Comparison of ENCODE assay signal across 19 cellular contexts in genomic region chr15:29773816-29774215, GRCh38. TPM values are rescaled to one million over a fixed set of nuclear protein-coding genes. Genes with fewer than 3 reads are reported as not detected.
DNase-seq lines count a peak whose midpoint lies in the region; ATAC-seq, FAIRE-seq and TF ChIP-seq lines count a peak whose summit lies in the region.
"Had no signal": no experiment of that assay in that cellular context is flagged by ENCODE, and none has a peak within 500 bp of the region (broad histone marks: within the 10 kb centered on the region; RNA-seq: fewer than 3 reads in every experiment).

No MANE protein-coding gene starts in this region.

- peak overlapping the region; percentile 71 to 82 for H3K27ac ChIP-seq in A549
- peak overlapping the region; percentile 66 for H3K27ac ChIP-seq in keratinocyte (ENCODE audit: control insufficient read depth, insufficient read depth, low read length)
- H3K27ac ChIP-seq in suprapubic skin = no peak overlapping the region

- peak; percentile 7 for FAIRE-seq in A549 (lab: Jason Lieb, UNC)
- FAIRE-seq in keratinocyte (lab: Jason Lieb, UNC) = no peak
- FAIRE-seq: A204.1, K562 had no signal

- H3K4me1 ChIP-seq in A549 = peaks cover 67% of the 10 kb centered on the region
- H3K4me1 ChIP-seq in keratinocyte (ENCODE audit: control insufficient read depth, extremely low read depth, insufficient read depth, low read length) = peaks cover 20% of the 10 kb centered on the region
- no peaks in the 10 kb centered on the region for H3K4me1 ChIP-seq in suprapubic skin

- no peak for DNase-seq in A549 (ENCODE audit: low read depth in 1 of 2, low spot score in 1 of 2)
- DNase-seq in HT1080 (ENCODE audit: low read depth) = peak; percentile 16
- DNase-seq in astrocyte of the hippocampus (ENCODE audit: low read depth, low spot score) = peak; percentile 34
- no peak for DNase-seq in keratinocyte (ENCODE audit: low read depth, low spot score)
- DNase-seq in suprapubic skin (ENCODE audit: low spot score in 2 of 2) = no peak
- DNase-seq in retina = no peak
- no peak for DNase-seq in NCI-H2107 treated with DMSO at 0.1 percent for 48 hours (lab: John Stamatoyannopoulos, UW; ENCODE audit: unreplicated experiment)
- DNase-seq: AML-193; CD4-positive, CD25-positive, alpha-beta regulatory T cell; GDM1; NCI-H1048; NCI-H146; NCI-H345; NCI-H526 treated with DMSO at 0.1 percent for 48 hours; SK-N-SH had no signal

- WGBS in A549 (ENCODE audit: missing lambda C conversion rate) = 31% methylated on average over 1 of the region's 1 CpG
- WGBS in suprapubic skin = 78% methylated on average over 1 of the region's 1 CpG

- ATAC-seq in A549 (no peak), HG03354 (IDR thresholded peaks at IDR 0.05; ENCODE audit: poor library complexity, severe bottlenecking, unreplicated experiment) (no peak)
- ATAC-seq: K562, Right ventricle myocardium inferior had no signal

- H3K9ac ChIP-seq in keratinocyte (ENCODE audit: control insufficient read depth, extremely low read depth, insufficient read depth, low read length) = no peak overlapping the region
- H3K9ac ChIP-seq: SK-N-SH had no signal

- H3K9me3 ChIP-seq in A549 (no peaks in the 10 kb centered on the region), keratinocyte (ENCODE audit: control insufficient read depth, low read depth, low read length) (no peaks in the 10 kb centered on the region), suprapubic skin (no peaks in the 10 kb centered on the region)
- H3K9me3 ChIP-seq: SK-N-SH had no signal

- no peaks in the 10 kb centered on the region for H4K20me1 ChIP-seq in keratinocyte (ENCODE audit: control insufficient read depth, extremely low read depth, insufficient read depth, low read length)

- H3K79me2 ChIP-seq in keratinocyte (ENCODE audit: control insufficient read depth, insufficient read depth, low read length) = peaks cover 61% of the 10 kb centered on the region

- CTCF ChIA-PET in A549 (lab: Yijun Ruan, JAX) = interaction anchor here (0.9 to 1.1 kb wide), 2 partner anchors 26 to 267 kb away, joined by 3 read pairs; no protein-coding TSS in a partner anchor

- TF ChIP-seq CTCF in A549 (IDR thresholded peaks at IDR 0.05) = no peak
- TF ChIP-seq CTCF in keratinocyte (optimal IDR thresholded peaks at IDR 0.05 in 1 of 3, IDR thresholded peaks at IDR 0.05 in 1 of 3, conservative IDR thresholded peaks at IDR 0.05 in 1 of 3; ENCODE audit: extremely low read depth in 1 of 3, insufficient read depth in 2 of 3, low read length in 3 of 3) = no peak
- no peak for TF ChIP-seq CTCF in suprapubic skin (IDR thresholded peaks at IDR 0.05)

- H3K27me3 ChIP-seq in keratinocyte (ENCODE audit: control insufficient read depth, extremely low read depth, insufficient read depth, low read length) = no peaks in the 10 kb centered on the region
- no peaks in the 10 kb centered on the region for H3K27me3 ChIP-seq in suprapubic skin

- H3K4me2 ChIP-seq in A549 (peak overlapping the region; percentile 76; the same call in 2 of the 3 replicates), keratinocyte (ENCODE audit: control insufficient read depth, extremely low read depth, insufficient read depth, low read depth, low read length) (peak overlapping the region; percentile 48)
- H3K4me2 ChIP-seq: SK-N-SH had no signal

- H3K36me3 ChIP-seq in keratinocyte (ENCODE audit: control insufficient read depth in 2 of 2, extremely low read depth in 1 of 2, insufficient read depth in 2 of 2, low read length in 2 of 2) (peaks cover 8 to 11% of the 10 kb centered on the region in 2 experiments), suprapubic skin (peaks cover 22% of the 10 kb centered on the region)

- POLR2A ChIA-PET in A549 (lab: Yijun Ruan, JAX) = no interaction called here

- H3K9me1 ChIP-seq in keratinocyte (ENCODE audit: control insufficient read depth, extremely low read depth, insufficient read depth, low read length) = no peaks in the 10 kb centered on the region

- H3K4me3 ChIP-seq in A549 (no peak overlapping the region), keratinocyte (ENCODE audit: control insufficient read depth in 2 of 3, extremely low read depth in 1 of 3, insufficient read depth in 2 of 3, low read depth in 1 of 3, low read length in 3 of 3) (no peak overlapping the region), suprapubic skin (no peak overlapping the region)
- H3K4me3 ChIP-seq: K562 had no signal

- no peak for TF ChIP-seq EP300 in A549 (IDR thresholded peaks at IDR 0.05)
- TF ChIP-seq EP300 in suprapubic skin (IDR thresholded peaks at IDR 0.05) = no peak

- H2AFZ ChIP-seq in keratinocyte (ENCODE audit: control insufficient read depth, low read length) = no peak overlapping the region

- TF ChIP-seq POLR2A in A549 (IDR thresholded peaks at IDR 0.05; ENCODE audit: low read length) = no peak
- no peak for TF ChIP-seq POLR2A in suprapubic skin (IDR thresholded peaks at IDR 0.05)

- dilution Hi-C loops in keratinocyte (cut with MboI; ENCODE audit: extremely low pct_ligation_motif_present, low sequenced_read_pairs) = no loop called here

- TF ChIP-seq RAD21 in A549 (conservative IDR thresholded peaks at IDR 0.05 in 1 of 2, IDR thresholded peaks at IDR 0.05 in 1 of 2) = no peak

TF ChIP-seq in A549, 52 proteins besides CTCF, POLR2A, EP300 and RAD21:
- TF ChIP-seq, protein P1, sequence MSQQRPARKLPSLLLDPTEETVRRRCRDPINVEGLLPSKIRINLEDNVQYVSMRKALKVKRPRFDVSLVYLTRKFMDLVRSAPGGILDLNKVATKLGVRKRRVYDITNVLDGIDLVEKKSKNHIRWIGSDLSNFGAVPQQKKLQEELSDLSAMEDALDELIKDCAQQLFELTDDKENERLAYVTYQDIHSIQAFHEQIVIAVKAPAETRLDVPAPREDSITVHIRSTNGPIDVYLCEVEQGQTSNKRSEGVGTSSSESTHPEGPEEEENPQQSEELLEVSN (IDR thresholded peaks at IDR 0.05; ENCODE audit: borderline replicate concordance, low read depth) = no peak
- TF ChIP-seq ZC3H11A (IDR thresholded peaks at IDR 0.05) = no peak
- TF ChIP-seq, protein P2, sequence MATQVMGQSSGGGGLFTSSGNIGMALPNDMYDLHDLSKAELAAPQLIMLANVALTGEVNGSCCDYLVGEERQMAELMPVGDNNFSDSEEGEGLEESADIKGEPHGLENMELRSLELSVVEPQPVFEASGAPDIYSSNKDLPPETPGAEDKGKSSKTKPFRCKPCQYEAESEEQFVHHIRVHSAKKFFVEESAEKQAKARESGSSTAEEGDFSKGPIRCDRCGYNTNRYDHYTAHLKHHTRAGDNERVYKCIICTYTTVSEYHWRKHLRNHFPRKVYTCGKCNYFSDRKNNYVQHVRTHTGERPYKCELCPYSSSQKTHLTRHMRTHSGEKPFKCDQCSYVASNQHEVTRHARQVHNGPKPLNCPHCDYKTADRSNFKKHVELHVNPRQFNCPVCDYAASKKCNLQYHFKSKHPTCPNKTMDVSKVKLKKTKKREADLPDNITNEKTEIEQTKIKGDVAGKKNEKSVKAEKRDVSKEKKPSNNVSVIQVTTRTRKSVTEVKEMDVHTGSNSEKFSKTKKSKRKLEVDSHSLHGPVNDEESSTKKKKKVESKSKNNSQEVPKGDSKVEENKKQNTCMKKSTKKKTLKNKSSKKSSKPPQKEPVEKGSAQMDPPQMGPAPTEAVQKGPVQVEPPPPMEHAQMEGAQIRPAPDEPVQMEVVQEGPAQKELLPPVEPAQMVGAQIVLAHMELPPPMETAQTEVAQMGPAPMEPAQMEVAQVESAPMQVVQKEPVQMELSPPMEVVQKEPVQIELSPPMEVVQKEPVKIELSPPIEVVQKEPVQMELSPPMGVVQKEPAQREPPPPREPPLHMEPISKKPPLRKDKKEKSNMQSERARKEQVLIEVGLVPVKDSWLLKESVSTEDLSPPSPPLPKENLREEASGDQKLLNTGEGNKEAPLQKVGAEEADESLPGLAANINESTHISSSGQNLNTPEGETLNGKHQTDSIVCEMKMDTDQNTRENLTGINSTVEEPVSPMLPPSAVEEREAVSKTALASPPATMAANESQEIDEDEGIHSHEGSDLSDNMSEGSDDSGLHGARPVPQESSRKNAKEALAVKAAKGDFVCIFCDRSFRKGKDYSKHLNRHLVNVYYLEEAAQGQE (IDR thresholded peaks at IDR 0.05) = no peak
- TF ChIP-seq HOXA7 (CRISPR knock-in tag; IDR thresholded peaks at IDR 0.05) = no peak
- TF ChIP-seq ZNF302 (CRISPR knock-in tag; IDR thresholded peaks at IDR 0.05) = no peak
- no peak for TF ChIP-seq KDM5A (IDR thresholded peaks at IDR 0.05)
- TF ChIP-seq TP53 (CRISPR knock-in tag; IDR thresholded peaks at IDR 0.05) = no peak
- TF ChIP-seq CEBPB (IDR thresholded peaks at IDR 0.05) = no peak
- TF ChIP-seq ZFP36 (IDR thresholded peaks at IDR 0.05; ENCODE audit: borderline replicate concordance, partially characterized antibody) = no peak
- no peak for TF ChIP-seq HOXB13 (CRISPR knock-in tag; IDR thresholded peaks at IDR 0.05; ENCODE audit: low read depth)
TF ChIP-seq in A549: peak in this region for 0.

RNA-seq across cellular contexts. Expression of gene TJP1, which starts 48.5 kb away (rescaled TPM):
- polyA plus RNA-seq in A549 (2011; rRNA removed) = 158 and 179 TPM in 2 replicates
- 40.7 and 44.6 TPM in 2 replicates for polyA plus RNA-seq in A549 (2012; cell fraction: cytosol; rRNA removed)
- polyA plus RNA-seq in A549 (2012; cell fraction: nucleus; rRNA removed) = 35.6 and 48.6 TPM in 2 replicates
- 55.0 to 60.6 TPM (median 60.3 TPM) in 3 replicates for polyA plus RNA-seq in A549 (2017; fragmentation: RNase III; extraction: RNeasy Plus Mini Kit Qiagen cat#74134 plus additional on column Dnase treatment)
- polyA minus RNA-seq in A549 (2011; rRNA and poly(A)+ RNA removed) = 136 and 137 TPM in 2 replicates
- 19.1 and 21.9 TPM in 2 replicates for total RNA-seq in HT1080 (2014; rRNA removed; shearing (Covaris generic))
- 26.6 and 32.5 TPM in 2 replicates for polyA plus RNA-seq in HT1080 (2015; cell fraction: cytosol; rRNA removed)
- polyA plus RNA-seq in HT1080 (2015; cell fraction: nucleus; rRNA removed) = 63.3 and 63.8 TPM in 2 replicates
- polyA plus RNA-seq in keratinocyte = 39.4 to 70.0 TPM (median 54.7 TPM) in 3 replicates
- polyA plus RNA-seq in keratinocyte (2011; ENCODE audit: low read depth) = 115 TPM
- polyA plus RNA-seq in keratinocyte (2011; cell fraction: cytosol; rRNA removed) = 28.7 and 46.3 TPM in 2 replicates
- 76.1 and 86.3 TPM in 2 replicates for polyA plus RNA-seq in keratinocyte (2011; cell fraction: nucleus; rRNA removed)
- polyA plus RNA-seq in keratinocyte (2012; ENCODE audit: low replicate concordance) = 49.3 and 56.8 TPM in 2 replicates
- polyA minus RNA-seq in keratinocyte = 63.8 to 113 TPM (median 72.8 TPM) in 3 replicates
- 37.4 TPM for polyA minus RNA-seq in keratinocyte (2011; cell fraction: cytosol; rRNA and poly(A)+ RNA removed)
- 77.6 and 146 TPM in 2 replicates for polyA minus RNA-seq in keratinocyte (2011; cell fraction: nucleus; rRNA and poly(A)+ RNA removed)
- 10 to 100 TPM; 74.1 to 91.0 (median 81.0) TPM for total RNA-seq in suprapubic skin
- total RNA-seq: CD4-positive, CD25-positive, alpha-beta regulatory T cell had no signal

Comparison
In these comparisons a context has a peak if more than half of its experiments do, and no peak if none do; other contexts are left out.
1. DNase-seq: peak in HT1080 (single experiment) and astrocyte of the hippocampus (single experiment); none in A549 (0 of 2), keratinocyte (single experiment), suprapubic skin (0 of 2), retina (single experiment) and NCI-H2107 treated with DMSO at 0.1 percent for 48 hours (single experiment).